Comparison of ENCODE assay signal across 1 cellular context in the genomic region with DNA sequence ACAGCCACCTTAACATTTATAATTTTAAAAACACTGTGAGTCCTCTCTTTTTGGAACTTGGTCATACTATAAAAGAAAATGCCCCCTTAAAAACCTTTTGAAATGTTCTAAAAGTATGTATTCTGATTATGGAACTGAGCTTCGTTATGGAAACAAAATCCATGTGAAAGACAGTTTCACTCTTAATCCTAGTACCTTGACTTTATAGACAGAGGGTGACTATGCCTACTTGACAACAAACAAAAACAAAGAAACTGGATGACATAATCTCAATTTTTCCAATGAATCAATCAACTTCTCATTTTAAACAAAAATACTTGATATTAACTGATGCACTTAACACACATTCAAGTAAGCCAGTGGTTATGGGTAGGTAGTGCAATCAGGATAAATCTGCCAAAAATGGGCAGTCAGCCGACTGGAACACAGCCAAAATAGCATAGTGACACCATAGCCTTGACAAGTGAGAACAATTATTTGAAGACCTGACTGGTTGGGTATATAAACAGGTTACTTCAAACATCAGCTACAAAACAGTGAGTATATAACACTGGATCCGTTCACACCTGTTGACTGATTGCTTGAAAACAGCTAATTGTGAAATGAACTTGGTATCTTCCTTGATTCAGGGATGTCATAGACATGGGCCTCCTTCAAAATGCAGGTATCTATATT.
TF ChIP-seq lines count a peak whose summit lies in the region.

No MANE protein-coding gene starts in this region.

TF ChIP-seq in HepG2, 621 proteins besides CTCF, POLR2A, EP300 and RAD21 (continued from another document):
- TF ChIP-seq REST (IDR thresholded peaks at IDR 0.05; ENCODE audit: borderline replicate concordance in 1 of 2, low read depth in 1 of 2, low read length in 2 of 2) = no peak
- TF ChIP-seq ZNF12 (CRISPR knock-in tag; IDR thresholded peaks at IDR 0.05) = no peak
- no peak for TF ChIP-seq CBX5 (CRISPR knock-in tag; IDR thresholded peaks at IDR 0.05; ENCODE audit: borderline replicate concordance)
- TF ChIP-seq HIVEP1 (CRISPR knock-in tag; IDR thresholded peaks at IDR 0.05) = no peak
- TF ChIP-seq KDM5B (CRISPR knock-in tag; IDR thresholded peaks at IDR 0.05; ENCODE audit: borderline replicate concordance) = no peak
- TF ChIP-seq DNMT1 (CRISPR knock-in tag; IDR thresholded peaks at IDR 0.05) = no peak
